In the genomic region with DNA sequence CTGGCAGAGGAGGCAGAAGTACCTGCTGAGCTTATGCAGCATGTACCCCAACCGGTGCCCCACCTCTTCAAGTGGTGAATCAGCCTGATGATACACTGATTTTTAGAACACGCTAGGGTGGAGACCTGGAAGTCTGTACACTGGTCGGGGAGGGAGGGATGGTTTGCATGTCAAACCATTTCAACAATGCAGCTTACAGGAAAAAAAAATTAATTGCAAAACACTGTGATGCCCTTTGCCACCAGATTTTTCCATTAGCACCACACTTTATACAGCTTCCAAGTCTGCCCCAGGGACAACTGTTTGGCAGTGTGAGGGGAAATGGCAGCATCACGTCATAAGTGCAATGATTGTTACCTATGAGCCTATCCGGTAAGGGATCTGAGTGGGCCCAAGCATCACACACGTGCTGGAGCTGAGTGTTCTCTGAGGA, we compare ENCODE assay signal across 13 cellular contexts.
DNase-seq lines count a peak whose midpoint lies in the region; ATAC-seq and TF ChIP-seq lines count a peak whose summit lies in the region.
"Had no signal": no experiment of that assay in that cellular context is flagged by ENCODE, and none has a peak within 500 bp of the region (broad histone marks: within the 10 kb centered on the region; RNA-seq: fewer than 3 reads in every experiment).

No MANE protein-coding gene starts in this region.

- H3K4me1 ChIP-seq in stomach, result peaks cover 0 to 53% (median 31%) of the 10 kb centered on the region in 4 donors

- peak overlapping the region; percentile 98 for H3K27ac Mint-ChIP-seq in HFFc6
- H3K27ac Mint-ChIP-seq in chondrocyte (ENCODE audit: unreplicated experiment), result peak overlapping the region; percentile 97
- H3K27ac Mint-ChIP-seq: T-helper 2 cell treated with Interferon-gamma antibody and Interleukin-4, amounts not matched to agents 5 μg/mL and 100 μg/mL, for 36 hours had no signal

- intact Hi-C loops in stomach (cut with DNase I; ENCODE audit: low total_unique reads), result no loop called here

- no peak for TF ChIP-seq POLR2A in stomach (IDR thresholded peaks at IDR 0.05)

- peak; percentile 45 for DNase-seq in HFFc6
- no peak for DNase-seq in chondrocyte (ENCODE audit: low spot score)
- peak; percentile 64 for DNase-seq in left lobe of liver (ENCODE audit: low spot score)
- no peak for DNase-seq in stomach
- DNase-seq in activated CD4-positive, alpha-beta T cell treated with anti-CD3 and anti-CD28 coated beads, Interleukin-2, amount 50 U/mL, for 48 hours, result no peak
- no peak for DNase-seq in DMS114 treated with DMSO at 0.1 percent for 48 hours (lab: John Stamatoyannopoulos, UW; ENCODE audit: unreplicated experiment)
- DNase-seq: hippocampal formation, NCI-H2029 treated with DMSO at 0.1 percent for 48 hours had no signal

- ATAC-seq in left lobe of liver (peak; percentile 39), HG02884 (IDR thresholded peaks at IDR 0.05; ENCODE audit: unreplicated experiment) (no peak), GM21786 (IDR thresholded peaks at IDR 0.05; ENCODE audit: unreplicated experiment) (no peak)
- ATAC-seq: GM12878 had no signal

- H3K27me3 Mint-ChIP-seq in HFFc6 (ENCODE audit: insufficient read depth) (no peaks in the 10 kb centered on the region; the same call in 1 of the 2 replicates), chondrocyte (ENCODE audit: low read depth) (no peaks in the 10 kb centered on the region)

- TF ChIP-seq CTCF in HFFc6 (IDR thresholded peaks at IDR 0.05) (no peak), chondrocyte (IDR thresholded peaks at IDR 0.05) (no peak), stomach (IDR thresholded peaks at IDR 0.05) (no peak)

- no peak for TF ChIP-seq EP300 in stomach (IDR thresholded peaks at IDR 0.05)

- peak overlapping the region in 4 of 5 donors; percentile 30 to 74 (median 68) for H3K27ac ChIP-seq in stomach
- H3K27ac ChIP-seq: cardiac muscle cell had no signal

- no peak overlapping the region for H3K4me3 ChIP-seq in stomach
- H3K4me3 ChIP-seq: cardiac muscle cell, GM12878 had no signal

- H3K4me3 Mint-ChIP-seq in HFFc6 (peak overlapping the region; percentile 89), chondrocyte (ENCODE audit: unreplicated experiment) (peak overlapping the region; percentile 75)
- H3K4me3 Mint-ChIP-seq: T-helper 2 cell treated with Interferon-gamma antibody and Interleukin-4, amounts not matched to agents 5 μg/mL and 100 μg/mL, for 36 hours had no signal

- H3K36me3 ChIP-seq in stomach, result no peaks in the 10 kb centered on the region
- H3K36me3 ChIP-seq: cardiac muscle cell had no signal

- H3K4me1 Mint-ChIP-seq in HFFc6 (ENCODE audit: low read depth), result peaks cover 72% of the 10 kb centered on the region
- H3K4me1 Mint-ChIP-seq in chondrocyte (ENCODE audit: low read depth), result peaks cover 48% of the 10 kb centered on the region

- H3K36me3 Mint-ChIP-seq in HFFc6 (ENCODE audit: low read depth) (peaks cover 15% of the 10 kb centered on the region), chondrocyte (ENCODE audit: low read depth) (no peaks in the 10 kb centered on the region)

- H3K27me3 ChIP-seq in stomach, result no peaks in the 10 kb centered on the region
- H3K27me3 ChIP-seq: cardiac muscle cell had no signal

- WGBS in stomach, 5 donors, result 65 to 85% (median 80%) methylated on average over 6 of the region's 6 CpGs

- H3K9me3 Mint-ChIP-seq in HFFc6, result no peaks in the 10 kb centered on the region
- peaks cover 2% of the 10 kb centered on the region for H3K9me3 Mint-ChIP-seq in chondrocyte (ENCODE audit: low read depth)
- H3K9me3 Mint-ChIP-seq: T-helper 2 cell treated with Interferon-gamma antibody and Interleukin-4, amounts not matched to agents 5 μg/mL and 100 μg/mL, for 36 hours had no signal

- H3K9me3 ChIP-seq in stomach, result no peaks in the 10 kb centered on the region

Comparison
In these comparisons a context has a peak if more than half of its experiments do, and no peak if none do; other contexts are left out.
1. DNase-seq: peak in HFFc6 (single experiment) and left lobe of liver (single experiment); none in chondrocyte (single experiment), stomach (single experiment), activated CD4-positive, alpha-beta T cell treated with anti-CD3 and anti-CD28 coated beads, Interleukin-2, amount 50 U/mL, for 48 hours (0 of 2) and DMS114 treated with DMSO at 0.1 percent for 48 hours (single experiment).